8 cellular contexts compared by ENCODE assay signal in the genomic region with DNA sequence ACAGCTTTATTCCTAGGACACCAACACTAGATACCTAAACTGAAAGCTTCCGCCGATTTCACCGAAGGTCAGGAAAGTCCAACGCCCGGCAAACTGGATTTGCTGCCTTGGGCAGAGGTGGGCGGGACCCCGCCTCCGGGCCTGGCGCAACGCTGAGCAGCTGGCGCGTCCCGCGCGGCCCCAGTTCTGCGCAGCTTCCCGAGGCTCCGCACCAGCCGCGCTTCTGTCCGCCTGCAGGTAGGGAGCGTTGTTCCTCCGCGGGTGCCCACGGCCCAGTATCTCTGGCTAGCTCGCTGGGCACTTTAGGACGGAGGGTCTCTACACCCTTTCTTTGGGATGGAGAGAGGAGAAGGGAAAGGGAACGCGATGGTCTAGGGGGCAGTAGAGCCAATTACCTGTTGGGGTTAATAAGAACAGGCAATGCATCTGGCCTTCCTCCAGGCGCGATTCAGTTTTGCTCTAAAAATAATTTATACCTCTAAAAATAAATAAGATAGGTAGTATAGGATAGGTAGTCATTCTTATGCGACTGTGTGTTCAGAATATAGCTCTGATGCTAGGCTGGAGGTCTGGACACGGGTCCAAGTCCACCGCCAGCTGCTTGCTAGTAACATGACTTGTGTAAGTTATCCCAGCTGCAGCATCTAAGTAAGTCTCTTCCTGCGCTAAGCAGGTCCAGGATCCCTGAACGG. TPM values are rescaled to one million over a fixed set of nuclear protein-coding genes. Genes with fewer than 3 reads are reported as not detected.
DNase-seq lines count a peak whose midpoint lies in the region; ATAC-seq lines count a peak whose summit lies in the region.

Gene CD274 (plus strand): TSS at position 183 of the 692 bp plus-strand sequence. CDS start 5,572 bp downstream, outside the sequence.

- ATAC-seq in GM18519 (IDR thresholded peaks at IDR 0.05; ENCODE audit: low FRiP score, unreplicated experiment), result peak; percentile 47
- peak; percentile 63 for ATAC-seq in HG03103 (IDR thresholded peaks at IDR 0.05; ENCODE audit: low read depth, unreplicated experiment)
- peak; percentile 99 for ATAC-seq in left lobe of liver

- peaks cover 6% of the 10 kb centered on the region for H3K9me3 Mint-ChIP-seq in activated CD4-positive, alpha-beta T cell treated with anti-CD3 and anti-CD28 coated beads, Interleukin-2, amount 10 ng/mL, durations not matched to agents 24 days and 14 days

- H3K4me1 Mint-ChIP-seq in activated CD4-positive, alpha-beta T cell treated with anti-CD3 and anti-CD28 coated beads, Interleukin-2, amount 10 ng/mL, durations not matched to agents 24 days and 14 days, result peaks cover 56% of the 10 kb centered on the region

- DNase-seq in NCI-H345 (lab: John Stamatoyannopoulos, UW) (peak; percentile 87), dedifferentiated amniotic fluid mesenchymal stem cell (ENCODE audit: extremely low spot score) (peak; percentile 76), left lobe of liver (ENCODE audit: low spot score) (peak; percentile 97)
- peak; percentile 95 for DNase-seq in activated CD4-positive, alpha-beta T cell treated with anti-CD3 and anti-CD28 coated beads, Interleukin-2, amount 10 ng/mL, durations not matched to agents 24 days and 14 days
- DNase-seq in stimulated activated CD4-positive, alpha-beta T cell treated with anti-CD3 and anti-CD28 coated beads, Interleukin-2, amount 100 ng/mL, for 24 hours, result peak; percentile 82 to 89

- H2AFZ ChIP-seq in ACC112 (ENCODE audit: low read length, unreplicated experiment), result peak within 1 kb of the TSS; percentile 94

- no peaks in the 10 kb centered on the region for H3K36me3 ChIP-seq in ACC112 (ENCODE audit: insufficient read depth, low read length)

- intact Hi-C loops in activated CD4-positive, alpha-beta T cell treated with anti-CD3 and anti-CD28 coated beads, Interleukin-2, amount 10 ng/mL, durations not matched to agents 24 days and 14 days (cut with micrococcal nuclease), result loop anchor here (1.0 to 10.0 kb wide), 11 partner anchors 9 to 1923 kb away; partner anchors contain the start of genes GLIS3, JAK2, PDCD1LG2 and PLGRKT

- H3K4me3 Mint-ChIP-seq in activated CD4-positive, alpha-beta T cell treated with anti-CD3 and anti-CD28 coated beads, Interleukin-2, amount 10 ng/mL, durations not matched to agents 24 days and 14 days, result peak within 1 kb of the TSS; percentile 90

- no peaks in the 10 kb centered on the region for H3K27me3 ChIP-seq in ACC112 (ENCODE audit: insufficient read depth, low read length)

- H3K27me3 Mint-ChIP-seq in activated CD4-positive, alpha-beta T cell treated with anti-CD3 and anti-CD28 coated beads, Interleukin-2, amount 10 ng/mL, durations not matched to agents 24 days and 14 days, result no peaks in the 10 kb centered on the region

- peaks cover 25% of the 10 kb centered on the region for H3K36me3 Mint-ChIP-seq in activated CD4-positive, alpha-beta T cell treated with anti-CD3 and anti-CD28 coated beads, Interleukin-2, amount 10 ng/mL, durations not matched to agents 24 days and 14 days (ENCODE audit: low read depth)

- peaks cover 36% of the 10 kb centered on the region for H3K79me2 ChIP-seq in ACC112 (ENCODE audit: control insufficient read depth, insufficient read depth, low read length, unreplicated experiment)

- H3K4me1 ChIP-seq in ACC112 (ENCODE audit: control insufficient read depth, insufficient read depth, low read length, unreplicated experiment), result peaks cover 72% of the 10 kb centered on the region

- peak within 1 kb of the TSS; percentile 84 for H3K27ac ChIP-seq in ACC112 (ENCODE audit: low read depth, low read length)

- peak within 1 kb of the TSS; percentile 90 for H3K27ac Mint-ChIP-seq in activated CD4-positive, alpha-beta T cell treated with anti-CD3 and anti-CD28 coated beads, Interleukin-2, amount 10 ng/mL, durations not matched to agents 24 days and 14 days

- peak within 1 kb of the TSS; percentile 81 for H3K4me3 ChIP-seq in ACC112 (ENCODE audit: low read depth, low read length)

RNA-seq across cellular contexts. Expression of gene CD274, which starts in this region (rescaled TPM):
- total RNA-seq in activated CD4-positive, alpha-beta T cell treated with anti-CD3 and anti-CD28 coated beads, Interleukin-2, amount 10 ng/mL, durations not matched to agents 24 days and 14 days, result 52.1 and 57.6 TPM in 2 replicates
- 1.0 TPM for total RNA-seq in left lobe of liver

Comparison
In these comparisons a context has a peak if more than half of its experiments do, and no peak if none do; other contexts are left out.
1. Peak in every context shown above with its lines: DNase-seq, ATAC-seq, H3K4me3 ChIP-seq and H3K27ac ChIP-seq.
2. RNA of gene CD274 (total RNA-seq): 52.1 to 57.6 TPM in activated CD4-positive, alpha-beta T cell treated with anti-CD3 and anti-CD28 coated beads, Interleukin-2, amount 10 ng/mL, durations not matched to agents 24 days and 14 days; 1.0 TPM in left lobe of liver (single experiment); every median in the first group is over 10 times any median in the second.
3. ATAC-seq: peak in every context shown above with its lines; median percentile 99 in left lobe of liver; 63 in HG03103; 47 in GM18519.